In the genomic region with DNA sequence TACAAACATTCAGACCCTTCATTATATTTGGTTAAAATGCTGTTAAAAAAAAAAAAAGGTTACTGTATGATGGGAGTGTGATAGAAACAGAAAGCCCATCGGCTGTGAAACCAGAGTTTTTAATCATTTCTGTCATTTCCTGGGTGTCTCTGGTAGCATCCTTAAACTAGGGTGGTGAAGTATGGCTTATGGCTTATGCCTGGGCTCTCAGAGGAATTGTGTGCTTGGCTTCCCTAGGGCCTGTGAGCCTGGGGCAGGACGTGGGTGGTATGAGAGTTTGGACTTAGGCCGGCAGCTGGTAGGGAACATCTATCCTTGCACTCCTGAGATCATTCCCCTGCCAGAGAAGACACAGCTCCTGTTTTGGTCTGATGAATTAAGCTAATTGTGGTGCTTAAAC, we compare ENCODE assay signal across 8 cellular contexts. TPM values are rescaled to one million over a fixed set of nuclear protein-coding genes. Genes with fewer than 3 reads are reported as not detected.
DNase-seq lines count a peak whose midpoint lies in the region; ATAC-seq and FAIRE-seq lines count a peak whose summit lies in the region.

No MANE protein-coding gene starts in this region.

- H3K27ac Mint-ChIP-seq in activated T-helper 2 cell treated with anti-CD3 and anti-CD28 coated beads, Interferon-gamma antibody, Interleukin-2, Interleukin-4, amounts not matched to agents 10 μg/mL and 5 μg/mL and 100 μg/mL, durations not matched to agents 14 hours and 24 hours and 36 hours = peak overlapping the region; percentile 2

- H3K27me3 Mint-ChIP-seq in activated T-helper 2 cell treated with anti-CD3 and anti-CD28 coated beads, Interferon-gamma antibody, Interleukin-2, Interleukin-4, amounts not matched to agents 10 μg/mL and 5 μg/mL and 100 μg/mL, durations not matched to agents 14 hours and 24 hours and 36 hours (ENCODE audit: low read depth) = no peaks in the 10 kb centered on the region

- H3K4me1 Mint-ChIP-seq in activated T-helper 2 cell treated with anti-CD3 and anti-CD28 coated beads, Interferon-gamma antibody, Interleukin-2, Interleukin-4, amounts not matched to agents 10 μg/mL and 5 μg/mL and 100 μg/mL, durations not matched to agents 14 hours and 24 hours and 36 hours (ENCODE audit: low read depth) = peaks cover 15% of the 10 kb centered on the region

- peak; percentile 71 for FAIRE-seq in GM19239 (lab: Jason Lieb, UNC)

- peak; percentile 56 for ATAC-seq in HG02970 (IDR thresholded peaks at IDR 0.05; ENCODE audit: low FRiP score, unreplicated experiment)

- peak; percentile 15 for DNase-seq in EH (ENCODE audit: low read depth)
- peak; percentile 13 for DNase-seq in GM19239 (ENCODE audit: insufficient read length, low spot score)
- DNase-seq in activated T-helper 2 cell treated with anti-CD3 and anti-CD28 coated beads, Interferon-gamma antibody, Interleukin-2, Interleukin-4, amounts not matched to agents 10 μg/mL and 5 μg/mL and 100 μg/mL, durations not matched to agents 14 hours and 24 hours and 36 hours (ENCODE audit: low spot score) = no peak
- DNase-seq in posterior vena cava (ENCODE audit: low spot score) = no peak
- DNase-seq in KBM-7 = no peak
- no peak for DNase-seq in SKM-1 treated with dmso at 0.1 percent for 144 hours (lab: John Stamatoyannopoulos, UW; ENCODE audit: unreplicated experiment)
- no peak for DNase-seq in Kasumi-1 (lab: John Stamatoyannopoulos, UW)

- in situ Hi-C loops in KBM-7 (cut with MboI; ENCODE audit: low pct_unique_long_range_greater_than_20kb, low sequenced_read_pairs) = no loop called here

- H3K9me3 Mint-ChIP-seq in activated T-helper 2 cell treated with anti-CD3 and anti-CD28 coated beads, Interferon-gamma antibody, Interleukin-2, Interleukin-4, amounts not matched to agents 10 μg/mL and 5 μg/mL and 100 μg/mL, durations not matched to agents 14 hours and 24 hours and 36 hours = no peaks in the 10 kb centered on the region

- no peak overlapping the region for H3K4me3 Mint-ChIP-seq in activated T-helper 2 cell treated with anti-CD3 and anti-CD28 coated beads, Interferon-gamma antibody, Interleukin-2, Interleukin-4, amounts not matched to agents 10 μg/mL and 5 μg/mL and 100 μg/mL, durations not matched to agents 14 hours and 24 hours and 36 hours (ENCODE audit: low read depth)

- H3K36me3 Mint-ChIP-seq in activated T-helper 2 cell treated with anti-CD3 and anti-CD28 coated beads, Interferon-gamma antibody, Interleukin-2, Interleukin-4, amounts not matched to agents 10 μg/mL and 5 μg/mL and 100 μg/mL, durations not matched to agents 14 hours and 24 hours and 36 hours (ENCODE audit: low read depth) = peaks cover 24% of the 10 kb centered on the region

- intact Hi-C loops in activated T-helper 2 cell treated with anti-CD3 and anti-CD28 coated beads, Interferon-gamma antibody, Interleukin-2, Interleukin-4, amounts not matched to agents 10 μg/mL and 5 μg/mL and 100 μg/mL, durations not matched to agents 14 hours and 24 hours and 36 hours (cut with micrococcal nuclease) = loop anchor here (5.0 kb wide), 2 partner anchors 53 to 132 kb away; a partner anchor contains a TSS
- intact Hi-C loops in posterior vena cava (cut with DNase I) = loop anchor here in 1 of 2 donors (10.0 kb wide), 1 partner anchor 130 kb away; a partner anchor contains a TSS

RNA-seq across cellular contexts. Expression of a gene that starts 52.2 kb away (rescaled TPM):
- total RNA-seq in activated T-helper 2 cell treated with anti-CD3 and anti-CD28 coated beads, Interferon-gamma antibody, Interleukin-2, Interleukin-4, amounts not matched to agents 10 μg/mL and 5 μg/mL and 100 μg/mL, durations not matched to agents 14 hours and 24 hours and 36 hours = 31.5 and 32.6 TPM in 2 replicates
- total RNA-seq in posterior vena cava = 10 to 100 TPM; 55.0 to 68.3 TPM

Comparison
In these comparisons a context has a peak if more than half of its experiments do, and no peak if none do; other contexts are left out.
1. DNase-seq: peak in EH (single experiment) and GM19239 (single experiment); none in activated T-helper 2 cell treated with anti-CD3 and anti-CD28 coated beads, Interferon-gamma antibody, Interleukin-2, Interleukin-4, amounts not matched to agents 10 μg/mL and 5 μg/mL and 100 μg/mL, durations not matched to agents 14 hours and 24 hours and 36 hours (single experiment), posterior vena cava (single experiment), KBM-7 (single experiment), SKM-1 treated with dmso at 0.1 percent for 144 hours (single experiment) and Kasumi-1 (0 of 2).